In genomic region chr5:90168399-90168798, GRCh38 we compare ENCODE assay signal across 24 cellular contexts.
"Had no signal": no experiment of that assay in that cellular context is flagged by ENCODE, and none has a peak within 500 bp of the region (broad histone marks: within the 10 kb centered on the region; RNA-seq: fewer than 3 reads in every experiment).

No MANE protein-coding gene starts in this region.

- ATAC-seq: activated CD4-positive, alpha-beta T cell treated with anti-CD3 and anti-CD28 coated beads for 36 hours; activated CD4-positive, CD25-positive, alpha-beta regulatory T cell treated with anti-CD3 and anti-CD28 coated beads, Interleukin-2, amount 50 U/mL, for 24 hours; activated naive CD4-positive, alpha-beta T cell treated with anti-CD3 and anti-CD28 coated beads, Interleukin-2, amount 50 U/mL, for 72 hours; activated T-cell treated with anti-CD3 and anti-CD28 coated beads, Interleukin-2, amount 50 U/mL, for 4 hours had no signal

- H3K4me1 Mint-ChIP-seq: activated CD4-positive, alpha-beta T cell treated with anti-CD3 and anti-CD28 coated beads for 36 hours; activated CD4-positive, alpha-beta T cell treated with anti-CD3 and anti-CD28 coated beads, Interleukin-2, amount 10 ng/mL, durations not matched to agents 7 days and 5 days had no signal

- H3K27me3 Mint-ChIP-seq: activated CD4-positive, alpha-beta T cell treated with anti-CD3 and anti-CD28 coated beads, Interleukin-2, amount 10 ng/mL, durations not matched to agents 7 days and 5 days had no signal

- H3K9me3 ChIP-seq: adrenal gland, MG63 had no signal

- H3K36me3 ChIP-seq: adrenal gland, brain microvascular endothelial cell, MG63 had no signal

- DNase-seq: activated CD4-positive, alpha-beta T cell treated with anti-CD3 and anti-CD28 coated beads for 36 hours; activated CD4-positive, alpha-beta T cell treated with anti-CD3 and anti-CD28 coated beads, Interleukin-2, amount 10 ng/mL, durations not matched to agents 7 days and 5 days; activated CD4-positive, alpha-beta T cell treated with anti-CD3 and anti-CD28 coated beads, Interleukin-2, amount 50 U/mL, for 48 hours; activated CD8-positive, alpha-beta memory T cell treated with anti-CD3 and anti-CD28 coated beads, Interleukin-2, amount 50 U/mL, for 4 hours; activated gamma-delta T cell treated with Interleukin-2 at 50 U/mL for 16 hours; activated naive CD4-positive, alpha-beta T cell treated with anti-CD3 and anti-CD28 coated beads for 36 hours; activated T-cell treated with anti-CD3 and anti-CD28 coated beads for 4 hours; activated T-cell treated with anti-CD3 and anti-CD28 coated beads, Interleukin-2, amount 50 U/mL, for 4 hours; brain microvascular endothelial cell; central memory CD4-positive, alpha-beta T cell; Karpas-422; KBM-7; MG63; NCI-H1048; NCI-H1436; NCI-H1694 treated with DMSO at 0.1 percent for 48 hours; PC-9; Right ventricle myocardium superior had no signal

- H3K9me3 Mint-ChIP-seq: activated CD4-positive, alpha-beta T cell treated with anti-CD3 and anti-CD28 coated beads, Interleukin-2, amount 10 ng/mL, durations not matched to agents 7 days and 5 days; activated naive CD4-positive, alpha-beta T cell treated with anti-CD3 and anti-CD28 coated beads for 36 hours; activated naive CD4-positive, alpha-beta T cell treated with anti-CD3 and anti-CD28 coated beads, Interleukin-2, amount 50 U/mL, for 72 hours; activated T-cell treated with anti-CD3 and anti-CD28 coated beads, Interleukin-2, amount 50 U/mL, for 4 hours; activated T-helper 1 cell treated with anti-CD3 and anti-CD28 coated beads, Interleukin-12 subunit alpha, Interleukin-12 subunit beta, Interleukin-2, Interleukin-4 antibody, amounts not matched to agents 30 ng/mL and 10 ng/mL and 1 ng/mL, durations not matched to agents 14 hours and 24 hours and 36 hours; T-helper 1 cell treated with Interleukin-12 subunit alpha and Interleukin-12 subunit beta and Interleukin-4 antibody, amounts not matched to agents 30 μg/mL and 1 μg/mL, for 36 hours; T-helper 2 cell treated with Interferon-gamma antibody and Interleukin-4, amounts not matched to agents 5 μg/mL and 100 μg/mL, for 36 hours had no signal

- H3K27me3 ChIP-seq: adrenal gland, brain microvascular endothelial cell had no signal

- H3K27ac Mint-ChIP-seq: activated CD4-positive, alpha-beta T cell treated with anti-CD3 and anti-CD28 coated beads for 36 hours; activated CD4-positive, alpha-beta T cell treated with anti-CD3 and anti-CD28 coated beads, Interleukin-2, amount 10 ng/mL, durations not matched to agents 7 days and 5 days; activated naive CD4-positive, alpha-beta T cell treated with anti-CD3 and anti-CD28 coated beads for 36 hours; activated naive CD4-positive, alpha-beta T cell treated with anti-CD3 and anti-CD28 coated beads, Interleukin-2, amount 50 U/mL, for 72 hours; activated T-helper 1 cell treated with anti-CD3 and anti-CD28 coated beads, Interleukin-12 subunit alpha, Interleukin-12 subunit beta, Interleukin-2, Interleukin-4 antibody, amounts not matched to agents 30 ng/mL and 10 ng/mL and 1 ng/mL, durations not matched to agents 14 hours and 24 hours and 36 hours; T-helper 1 cell treated with Interleukin-12 subunit alpha and Interleukin-12 subunit beta and Interleukin-4 antibody, amounts not matched to agents 30 μg/mL and 1 μg/mL, for 36 hours; T-helper 2 cell treated with Interferon-gamma antibody and Interleukin-4, amounts not matched to agents 5 μg/mL and 100 μg/mL, for 36 hours had no signal

- H3K4me3 ChIP-seq: adrenal gland, MG63, PC-9 had no signal

- H3K27ac ChIP-seq: adrenal gland, brain microvascular endothelial cell, PC-9 had no signal

- H3K36me3 Mint-ChIP-seq: activated naive CD4-positive, alpha-beta T cell treated with anti-CD3 and anti-CD28 coated beads, Interleukin-2, amount 50 U/mL, for 72 hours had no signal

- H3K4me3 Mint-ChIP-seq: activated CD4-positive, alpha-beta T cell treated with anti-CD3 and anti-CD28 coated beads for 36 hours; activated CD4-positive, alpha-beta T cell treated with anti-CD3 and anti-CD28 coated beads, Interleukin-2, amount 10 ng/mL, durations not matched to agents 7 days and 5 days; activated naive CD4-positive, alpha-beta T cell treated with anti-CD3 and anti-CD28 coated beads for 36 hours; activated T-cell treated with anti-CD3 and anti-CD28 coated beads, Interleukin-2, amount 50 U/mL, for 4 hours; activated T-helper 1 cell treated with anti-CD3 and anti-CD28 coated beads, Interleukin-12 subunit alpha, Interleukin-12 subunit beta, Interleukin-2, Interleukin-4 antibody, amounts not matched to agents 30 ng/mL and 10 ng/mL and 1 ng/mL, durations not matched to agents 14 hours and 24 hours and 36 hours; T-helper 1 cell treated with Interleukin-12 subunit alpha and Interleukin-12 subunit beta and Interleukin-4 antibody, amounts not matched to agents 30 μg/mL and 1 μg/mL, for 36 hours; T-helper 2 cell treated with Interferon-gamma antibody and Interleukin-4, amounts not matched to agents 5 μg/mL and 100 μg/mL, for 36 hours had no signal
